25 cellular contexts compared by ENCODE assay signal in the genomic region with DNA sequence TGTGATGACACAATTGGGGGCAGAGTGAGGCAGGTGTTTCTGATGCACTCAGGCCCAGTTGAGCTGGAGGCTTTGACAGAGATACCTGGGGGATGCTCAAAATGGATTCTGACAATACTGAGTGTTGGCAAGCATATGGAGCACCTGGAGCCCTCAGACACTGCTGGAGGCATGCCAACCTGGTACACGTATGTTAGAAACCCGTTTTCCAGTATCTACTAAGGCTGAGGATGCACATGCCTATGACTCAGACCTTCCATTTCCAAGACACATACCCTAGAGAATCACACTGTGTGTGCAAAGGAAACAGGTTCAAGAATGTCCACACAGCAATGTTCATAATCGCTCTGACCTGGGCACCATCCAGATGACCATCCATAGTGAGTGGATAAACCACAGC. TPM values are rescaled to one million over a fixed set of nuclear protein-coding genes. Genes with fewer than 3 reads are reported as not detected.
DNase-seq lines count a peak whose midpoint lies in the region; ATAC-seq, FAIRE-seq and TF ChIP-seq lines count a peak whose summit lies in the region.
"Had no signal": no experiment of that assay in that cellular context is flagged by ENCODE, and none has a peak within 500 bp of the region (broad histone marks: within the 10 kb centered on the region; RNA-seq: fewer than 3 reads in every experiment).

No MANE protein-coding gene starts in this region.

- POLR2A ChIA-PET in MCF 10A (lab: Yijun Ruan, JAX), result no interaction called here
- POLR2A ChIA-PET in RWPE1 (lab: Yijun Ruan, JAX; ENCODE audit: low non-redundant PET), result no interaction called here

- TF ChIP-seq CTCF in mammary epithelial cell (conservative IDR thresholded peaks at IDR 0.05 in 1 of 2, IDR thresholded peaks at IDR 0.05 in 1 of 2; ENCODE audit: extremely low read depth in 1 of 2, insufficient read depth in 1 of 2, low read depth in 1 of 2, low read length in 2 of 2), result no peak
- no peak for TF ChIP-seq CTCF in MCF 10A (IDR thresholded peaks at IDR 0.05; ENCODE audit: unreplicated experiment)
- no peak for TF ChIP-seq CTCF in RWPE1 (conservative IDR thresholded peaks at IDR 0.05; ENCODE audit: low read depth)
- no peak for TF ChIP-seq CTCF in keratinocyte (optimal IDR thresholded peaks at IDR 0.05 in 1 of 3, IDR thresholded peaks at IDR 0.05 in 1 of 3, conservative IDR thresholded peaks at IDR 0.05 in 1 of 3; ENCODE audit: extremely low read depth in 1 of 3, insufficient read depth in 2 of 3, low read length in 3 of 3)

- H3K9me3 Mint-ChIP-seq in MCF 10A (ENCODE audit: unreplicated experiment), result peaks cover 17% of the 10 kb centered on the region

- DNase-seq in mammary epithelial cell (peak; percentile 12), MCF 10A (ENCODE audit: unreplicated experiment) (no peak), RWPE1 (ENCODE audit: low spot score) (no peak), keratinocyte (ENCODE audit: low read depth, low spot score) (no peak), COR-L47 (lab: John Stamatoyannopoulos, UW) (no peak), sciatic nerve (ENCODE audit: low spot score) (no peak)
- DNase-seq: Caco-2; CD4-positive, CD25-positive, alpha-beta regulatory T cell; DMS 273 treated with DMSO at 0.1 percent for 48 hours; DMS79 treated with DMSO at 0.1 percent for 48 hours; KBM-7; NCI-H1092; NCI-H146; NCI-H2029 treated with DMSO at 0.1 percent for 48 hours; NCI-H345; NCI-H524; Right ventricle myocardium superior had no signal

- H3K4me1 ChIP-seq in mammary epithelial cell (ENCODE audit: insufficient read depth, low read length) (peaks cover 36% of the 10 kb centered on the region), keratinocyte (ENCODE audit: control insufficient read depth, extremely low read depth, insufficient read depth, low read length) (peaks cover 47% of the 10 kb centered on the region)

- H3K9me1 ChIP-seq in keratinocyte (ENCODE audit: control insufficient read depth, extremely low read depth, insufficient read depth, low read length), result peaks cover 2% of the 10 kb centered on the region

- H3K4me2 ChIP-seq in mammary epithelial cell (ENCODE audit: insufficient read depth, low read depth, low read length) (no peak overlapping the region), keratinocyte (ENCODE audit: control insufficient read depth, extremely low read depth, insufficient read depth, low read depth, low read length) (no peak overlapping the region)

- intact Hi-C loops in mammary epithelial cell (cut with micrococcal nuclease), result loop anchor here (5.0 kb wide), 1 partner anchor 164 kb away; no protein-coding TSS in a partner anchor
- intact Hi-C loops in MCF 10A (cut with micrococcal nuclease), result no loop called here
- intact Hi-C loops in sciatic nerve (cut with DNase I), result no loop called here

- ATAC-seq in sciatic nerve, result no peak
- ATAC-seq in GM18873 (IDR thresholded peaks at IDR 0.05; ENCODE audit: low FRiP score, unreplicated experiment), result no peak
- ATAC-seq: GM12878, HepG2 had no signal

- H3K36me3 ChIP-seq in mammary epithelial cell (ENCODE audit: insufficient read depth, low read length), result peaks cover 2% of the 10 kb centered on the region
- H3K36me3 ChIP-seq in keratinocyte (ENCODE audit: control insufficient read depth in 2 of 2, extremely low read depth in 1 of 2, insufficient read depth in 2 of 2, low read length in 2 of 2), result peaks cover 21 to 56% of the 10 kb centered on the region in 2 experiments

- H2AFZ ChIP-seq in mammary epithelial cell (ENCODE audit: low read depth, low read length) (no peak overlapping the region), keratinocyte (ENCODE audit: control insufficient read depth, low read length) (no peak overlapping the region)

- H3K27ac ChIP-seq in mammary epithelial cell (ENCODE audit: insufficient read depth, low read depth, low read length) (peak overlapping the region; percentile 30), RWPE1 (peak overlapping the region; percentile 59), keratinocyte (ENCODE audit: control insufficient read depth, insufficient read depth, low read length) (peak overlapping the region; percentile 55)

- H3K27me3 Mint-ChIP-seq in MCF 10A (ENCODE audit: insufficient read depth, unreplicated experiment), result no peaks in the 10 kb centered on the region

- H3K9me3 ChIP-seq in mammary epithelial cell (replicated peaks; ENCODE audit: insufficient read depth, low read length), result peaks cover 39% of the 10 kb centered on the region
- peaks cover 36% of the 10 kb centered on the region for H3K9me3 ChIP-seq in keratinocyte (ENCODE audit: control insufficient read depth, low read depth, low read length)

- H3K27me3 ChIP-seq in mammary epithelial cell (ENCODE audit: insufficient read depth, low read length), result no peaks in the 10 kb centered on the region
- no peaks in the 10 kb centered on the region for H3K27me3 ChIP-seq in keratinocyte (ENCODE audit: control insufficient read depth, extremely low read depth, insufficient read depth, low read length)

- H3K9ac ChIP-seq in mammary epithelial cell (ENCODE audit: insufficient read depth, low read length) (no peak overlapping the region), keratinocyte (ENCODE audit: control insufficient read depth, extremely low read depth, insufficient read depth, low read length) (no peak overlapping the region)

- H4K20me1 ChIP-seq in mammary epithelial cell (ENCODE audit: insufficient read depth, low read length) (no peaks in the 10 kb centered on the region), keratinocyte (ENCODE audit: control insufficient read depth, extremely low read depth, insufficient read depth, low read length) (no peaks in the 10 kb centered on the region)

- no peaks in the 10 kb centered on the region for H3K36me3 Mint-ChIP-seq in MCF 10A (ENCODE audit: insufficient read depth, unreplicated experiment)

- in situ Hi-C loops in mammary epithelial cell (cut with MboI; ENCODE audit: low sequenced_read_pairs in 2 of 2), result no loop called here

- dilution Hi-C loops in mammary epithelial cell (cut with HindIII; ENCODE audit: low sequenced_read_pairs) (no loop called here), keratinocyte (cut with MboI; ENCODE audit: extremely low pct_ligation_motif_present, low sequenced_read_pairs) (no loop called here)

- H3K4me3 ChIP-seq in mammary epithelial cell (replicated peaks in 1 of 3; ENCODE audit: insufficient read depth in 1 of 3, low read depth in 2 of 3, low read length in 3 of 3) (no peak overlapping the region), keratinocyte (ENCODE audit: control insufficient read depth in 2 of 3, extremely low read depth in 1 of 3, insufficient read depth in 2 of 3, low read depth in 1 of 3, low read length in 3 of 3) (no peak overlapping the region)
- H3K4me3 ChIP-seq: GM12878 had no signal

- H3K4me3 Mint-ChIP-seq in MCF 10A (ENCODE audit: unreplicated experiment), result no peak overlapping the region
- H3K4me3 Mint-ChIP-seq: CD4-positive, CD25-positive, alpha-beta regulatory T cell had no signal

- peaks cover 25% of the 10 kb centered on the region for H3K79me2 ChIP-seq in mammary epithelial cell (ENCODE audit: insufficient read depth, low read length)
- H3K79me2 ChIP-seq in keratinocyte (ENCODE audit: control insufficient read depth, insufficient read depth, low read length), result peaks cover 65% of the 10 kb centered on the region

- 75% methylated on average over 3 of the region's 3 CpGs for WGBS in mammary epithelial cell (ENCODE audit: low coverage, missing lambda C conversion rate)

- H3K4me1 Mint-ChIP-seq in MCF 10A (ENCODE audit: insufficient read depth, unreplicated experiment), result peaks cover 30% of the 10 kb centered on the region
- H3K4me1 Mint-ChIP-seq: CD4-positive, CD25-positive, alpha-beta regulatory T cell had no signal

- CTCF ChIA-PET in mammary epithelial cell (lab: Charles Lee; ENCODE audit: low non-redundant PET) (no interaction called here), MCF 10A (lab: Yijun Ruan, JAX) (interaction anchor here (1.4 kb wide), 1 partner anchor 59 kb away, joined by 4 read pairs; a partner anchor contains a TSS), RWPE1 (lab: Yijun Ruan, JAX) (interaction anchor here (0.6 to 1.0 kb wide), 2 partner anchors 60 to 250 kb away, joined by 3 to 4 read pairs; no protein-coding TSS in a partner anchor)

- BruUV-seq in mammary epithelial cell (replicated peaks; lab: Mats Ljungman, UMichigan) (no TSS peak), MCF 10A (replicated peaks; lab: Mats Ljungman, UMichigan) (no TSS peak)

- H3K27ac Mint-ChIP-seq in MCF 10A (ENCODE audit: low read depth, unreplicated experiment), result no peak overlapping the region
- H3K27ac Mint-ChIP-seq: CD4-positive, CD25-positive, alpha-beta regulatory T cell had no signal

- peak; percentile 77 for FAIRE-seq in keratinocyte (lab: Jason Lieb, UNC)
- FAIRE-seq: GM12878, H54, HepG2, RCC 7860 had no signal

RNA-seq across cellular contexts. Expression of a gene that starts 58.7 kb away (rescaled TPM):
- total RNA-seq in mammary epithelial cell, result 10 to 100 TPM in 1 of 2 donors, under 1 TPM in 1; 0.67 to 19.9 TPM
- 11.1 TPM for polyA plus RNA-seq in mammary epithelial cell
- polyA minus RNA-seq in mammary epithelial cell, result 27.6 TPM
- total RNA-seq in MCF 10A (2022), result 0.47 and 0.61 TPM in 2 replicates
- polyA plus RNA-seq in keratinocyte, result 13.0 to 36.7 TPM (median 20.3 TPM) in 3 replicates
- 5.5 TPM for polyA plus RNA-seq in keratinocyte (2011; ENCODE audit: low read depth)
- 16.2 and 26.7 TPM in 2 replicates for polyA plus RNA-seq in keratinocyte (2011; cell fraction: cytosol; rRNA removed)
- 26.3 and 31.8 TPM in 2 replicates for polyA plus RNA-seq in keratinocyte (2011; cell fraction: nucleus; rRNA removed)
- 8.2 and 51.3 TPM in 2 replicates for polyA plus RNA-seq in keratinocyte (2012; ENCODE audit: low replicate concordance)
- polyA minus RNA-seq in keratinocyte, result 17.3 to 89.8 TPM (median 32.9 TPM) in 3 replicates
- polyA minus RNA-seq in keratinocyte (2011; cell fraction: cytosol; rRNA and poly(A)+ RNA removed), result 39.5 TPM
- 30.3 and 32.0 TPM in 2 replicates for polyA minus RNA-seq in keratinocyte (2011; cell fraction: nucleus; rRNA and poly(A)+ RNA removed)
- not detected for total RNA-seq in sciatic nerve
- total RNA-seq: HepG2, OCI-LY7, Right ventricle myocardium superior, SK-MEL-5 had no signal
- polyA plus RNA-seq: BJ, GM12878, HepG2 had no signal
